ENCODE assay signal across 13 cellular contexts in the genomic region with DNA sequence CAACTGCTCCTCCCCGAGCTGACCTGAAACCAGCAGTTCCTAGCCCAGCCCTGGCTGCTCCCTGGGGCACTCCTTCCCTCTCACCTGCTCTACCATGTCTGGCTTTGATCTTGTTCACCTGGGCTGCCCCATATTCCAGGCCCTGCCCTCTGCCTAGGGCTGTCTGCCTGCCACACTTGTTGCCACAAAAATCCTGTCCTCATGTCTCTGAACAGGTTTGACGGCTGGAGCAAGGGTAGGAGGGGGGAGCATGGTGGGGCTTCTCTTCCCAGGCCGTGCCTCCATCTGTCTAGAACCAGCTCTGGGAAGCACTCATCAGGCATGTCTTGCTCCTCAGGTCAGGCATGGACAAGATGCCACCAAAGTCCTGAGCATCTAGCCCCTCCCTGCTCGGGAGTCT. TPM values are rescaled to one million over a fixed set of nuclear protein-coding genes. Genes with fewer than 3 reads are reported as not detected.
A peak's percentile ranks its signal among the peaks of the same experiment; 100 is the strongest.
DNase-seq lines count a peak whose midpoint lies in the region; ATAC-seq and TF ChIP-seq lines count a peak whose summit lies in the region.
"Had no signal": no experiment of that assay in that cellular context is flagged by ENCODE, and none has a peak within 500 bp of the region (broad histone marks: within the 10 kb centered on the region; RNA-seq: fewer than 3 reads in every experiment).

No MANE protein-coding gene starts in this region.

- POLR2A ChIA-PET in HEK293 (lab: Yijun Ruan, JAX): interaction anchor here (1.4 to 2.8 kb wide), 2 partner anchors 69 to 245 kb away, joined by 3 to 8 read pairs; a partner anchor contains a TSS
- POLR2A ChIA-PET in WTC11 (lab: Charles Lee): no interaction called here

- no peaks in the 10 kb centered on the region for H3K9me3 ChIP-seq in HEK293 (ENCODE audit: control insufficient read depth, insufficient read depth, low read depth, low read length)
- H3K9me3 ChIP-seq: BE2C, SK-N-SH had no signal

- H3K27me3 Mint-ChIP-seq in WTC11 (ENCODE audit: low read depth): peaks cover 24% of the 10 kb centered on the region
- H3K27me3 Mint-ChIP-seq in stimulated activated naive B cell treated with anti-CD40 and anti-IgM and Interleukin-4, amounts not matched to agents 10 μg/mL and 1 μg/mL and 100 μg/mL, for 72 hours: peaks cover 7 to 9% of the 10 kb centered on the region in 2 donors

- no peak overlapping the region for H3K4me3 ChIP-seq in HEK293 (ENCODE audit: low read depth, low read length)

- ATAC-seq in WTC11: no peak; the same call in 1 of the 2 replicates
- ATAC-seq in stimulated activated naive B cell treated with anti-CD40 and anti-IgM and Interleukin-4, amounts not matched to agents 10 μg/mL and 1 μg/mL and 100 μg/mL, for 72 hours (replicated peaks): no peak
- ATAC-seq: activated CD8-positive, alpha-beta memory T cell treated with anti-CD3 and anti-CD28 coated beads, Interleukin-2, amount 10 ng/mL, durations not matched to agents 7 days and 5 days had no signal

- H3K9me3 Mint-ChIP-seq in WTC11: no peaks in the 10 kb centered on the region
- H3K9me3 Mint-ChIP-seq in stimulated activated naive B cell treated with anti-CD40 and anti-IgM and Interleukin-4, amounts not matched to agents 10 μg/mL and 1 μg/mL and 100 μg/mL, for 72 hours: no peaks in the 10 kb centered on the region
- H3K9me3 Mint-ChIP-seq: memory B cell had no signal

- peaks cover 41% of the 10 kb centered on the region for H3K4me1 Mint-ChIP-seq in WTC11
- peaks cover 30 to 37% of the 10 kb centered on the region in 2 donors for H3K4me1 Mint-ChIP-seq in stimulated activated naive B cell treated with anti-CD40 and anti-IgM and Interleukin-4, amounts not matched to agents 10 μg/mL and 1 μg/mL and 100 μg/mL, for 72 hours

- DNase-seq in WTC11 (ENCODE audit: low spot score): no peak
- peak; percentile 96 for DNase-seq in islet precursor cell
- DNase-seq in stimulated activated naive B cell treated with anti-CD40 and anti-IgM and Interleukin-4, amounts not matched to agents 10 μg/mL and 1 μg/mL and 100 μg/mL, for 72 hours: no peak
- no peak for DNase-seq in activated CD4-positive, alpha-beta T cell treated with anti-CD3 and anti-CD28 coated beads for 48 hours
- DNase-seq in NCI-H1694 treated with DMSO at 0.1 percent for 48 hours (lab: John Stamatoyannopoulos, UW): no peak
- DNase-seq in SHP77 treated with DMSO at 0.1 percent for 48 hours (lab: John Stamatoyannopoulos, UW): no peak
- DNase-seq in HUDEP-2 (lab: John Stamatoyannopoulos, UW; ENCODE audit: unreplicated experiment in 76 of 76): no peak
- DNase-seq: activated CD8-positive, alpha-beta memory T cell treated with anti-CD3 and anti-CD28 coated beads, Interleukin-2, amount 10 ng/mL, durations not matched to agents 7 days and 5 days; BE2C; DMS79 treated with DMSO at 0.1 percent for 48 hours; SK-N-SH had no signal

- CTCF ChIA-PET in HEK293 (lab: Yijun Ruan, JAX): interaction anchor here (1.2 to 5.3 kb wide), 4 partner anchors 63 to 150 kb away, joined by 3 to 65 read pairs (median 32); a partner anchor contains a TSS
- CTCF ChIA-PET in WTC11 (lab: Charles Lee): interaction anchor here (1.3 to 5.1 kb wide), 7 partner anchors 9 to 166 kb away, joined by 5 to 80 read pairs (median 5); a partner anchor contains a TSS

- no peaks in the 10 kb centered on the region for H3K4me1 ChIP-seq in HEK293 (ENCODE audit: control insufficient read depth, insufficient read depth, low read length)
- H3K4me1 ChIP-seq: BE2C had no signal

- H3K4me3 Mint-ChIP-seq in WTC11: no peak overlapping the region
- H3K4me3 Mint-ChIP-seq in stimulated activated naive B cell treated with anti-CD40 and anti-IgM and Interleukin-4, amounts not matched to agents 10 μg/mL and 1 μg/mL and 100 μg/mL, for 72 hours: no peak overlapping the region
- H3K4me3 Mint-ChIP-seq: activated CD8-positive, alpha-beta memory T cell treated with anti-CD3 and anti-CD28 coated beads, Interleukin-2, amount 10 ng/mL, durations not matched to agents 7 days and 5 days; memory B cell had no signal

- no peaks in the 10 kb centered on the region for H3K36me3 ChIP-seq in HEK293 (ENCODE audit: control insufficient read depth in 2 of 2, insufficient read depth in 1 of 2, low read length in 2 of 2)
- H3K36me3 ChIP-seq: BE2C had no signal

- 0 out of 2 replicates have a peak overlapping the region, but pooled peaks have one; percentile 9 for H3K27ac Mint-ChIP-seq in WTC11
- H3K27ac Mint-ChIP-seq in stimulated activated naive B cell treated with anti-CD40 and anti-IgM and Interleukin-4, amounts not matched to agents 10 μg/mL and 1 μg/mL and 100 μg/mL, for 72 hours: peak overlapping the region; percentile 31
- H3K27ac Mint-ChIP-seq: activated CD8-positive, alpha-beta memory T cell treated with anti-CD3 and anti-CD28 coated beads, Interleukin-2, amount 10 ng/mL, durations not matched to agents 7 days and 5 days; memory B cell had no signal

- no peak overlapping the region for H3K27ac ChIP-seq in HEK293 (ENCODE audit: extremely low read depth, low read depth, low read length)

- TF ChIP-seq CTCF in HEK293 (tag by site-specific recombination; IDR thresholded peaks at IDR 0.05): no peak
- TF ChIP-seq CTCF in WTC11 (IDR thresholded peaks at IDR 0.05): no peak

- H3K36me3 Mint-ChIP-seq in WTC11: no peaks in the 10 kb centered on the region
- H3K36me3 Mint-ChIP-seq in stimulated activated naive B cell treated with anti-CD40 and anti-IgM and Interleukin-4, amounts not matched to agents 10 μg/mL and 1 μg/mL and 100 μg/mL, for 72 hours: peaks cover 0 to 1% of the 10 kb centered on the region in 2 donors
- H3K36me3 Mint-ChIP-seq: activated CD8-positive, alpha-beta memory T cell treated with anti-CD3 and anti-CD28 coated beads, Interleukin-2, amount 10 ng/mL, durations not matched to agents 7 days and 5 days; memory B cell had no signal

TF ChIP-seq in HEK293, 187 proteins besides CTCF, POLR2A, EP300 and RAD21:
- TF ChIP-seq SCRT1 (tag by site-specific recombination; IDR thresholded peaks at IDR 0.05; ENCODE audit: borderline replicate concordance): peak; percentile 35; the same call in 1 of the 2 replicates
- TF ChIP-seq SCRT2 (tag by site-specific recombination; IDR thresholded peaks at IDR 0.05): peak; percentile 81
- TF ChIP-seq, protein P1, sequence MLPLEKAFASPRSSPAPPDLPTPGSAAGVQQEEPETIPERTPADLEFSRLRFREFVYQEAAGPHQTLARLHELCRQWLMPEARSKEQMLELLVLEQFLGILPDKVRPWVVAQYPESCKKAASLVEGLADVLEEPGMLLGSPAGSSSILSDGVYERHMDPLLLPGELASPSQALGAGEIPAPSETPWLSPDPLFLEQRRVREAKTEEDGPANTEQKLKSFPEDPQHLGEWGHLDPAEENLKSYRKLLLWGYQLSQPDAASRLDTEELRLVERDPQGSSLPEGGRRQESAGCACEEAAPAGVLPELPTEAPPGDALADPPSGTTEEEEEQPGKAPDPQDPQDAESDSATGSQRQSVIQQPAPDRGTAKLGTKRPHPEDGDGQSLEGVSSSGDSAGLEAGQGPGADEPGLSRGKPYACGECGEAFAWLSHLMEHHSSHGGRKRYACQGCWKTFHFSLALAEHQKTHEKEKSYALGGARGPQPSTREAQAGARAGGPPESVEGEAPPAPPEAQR (tag by site-specific recombination; IDR thresholded peaks at IDR 0.05): no peak
TF ChIP-seq in HEK293: peak in this region for 2.

TF ChIP-seq in WTC11, 78 proteins besides CTCF, POLR2A, EP300 and RAD21:
- TF ChIP-seq JAZF1 (CRISPR knock-in tag; IDR thresholded peaks at IDR 0.05): no peak
TF ChIP-seq in WTC11: peak in this region for 0.

RNA-seq across cellular contexts. Expression of a gene that starts 44.3 kb away (rescaled TPM):
- total RNA-seq in WTC11 (2021): 1.0 to 1.2 TPM (median 1.0 TPM) in 3 replicates
